In the genomic region with DNA sequence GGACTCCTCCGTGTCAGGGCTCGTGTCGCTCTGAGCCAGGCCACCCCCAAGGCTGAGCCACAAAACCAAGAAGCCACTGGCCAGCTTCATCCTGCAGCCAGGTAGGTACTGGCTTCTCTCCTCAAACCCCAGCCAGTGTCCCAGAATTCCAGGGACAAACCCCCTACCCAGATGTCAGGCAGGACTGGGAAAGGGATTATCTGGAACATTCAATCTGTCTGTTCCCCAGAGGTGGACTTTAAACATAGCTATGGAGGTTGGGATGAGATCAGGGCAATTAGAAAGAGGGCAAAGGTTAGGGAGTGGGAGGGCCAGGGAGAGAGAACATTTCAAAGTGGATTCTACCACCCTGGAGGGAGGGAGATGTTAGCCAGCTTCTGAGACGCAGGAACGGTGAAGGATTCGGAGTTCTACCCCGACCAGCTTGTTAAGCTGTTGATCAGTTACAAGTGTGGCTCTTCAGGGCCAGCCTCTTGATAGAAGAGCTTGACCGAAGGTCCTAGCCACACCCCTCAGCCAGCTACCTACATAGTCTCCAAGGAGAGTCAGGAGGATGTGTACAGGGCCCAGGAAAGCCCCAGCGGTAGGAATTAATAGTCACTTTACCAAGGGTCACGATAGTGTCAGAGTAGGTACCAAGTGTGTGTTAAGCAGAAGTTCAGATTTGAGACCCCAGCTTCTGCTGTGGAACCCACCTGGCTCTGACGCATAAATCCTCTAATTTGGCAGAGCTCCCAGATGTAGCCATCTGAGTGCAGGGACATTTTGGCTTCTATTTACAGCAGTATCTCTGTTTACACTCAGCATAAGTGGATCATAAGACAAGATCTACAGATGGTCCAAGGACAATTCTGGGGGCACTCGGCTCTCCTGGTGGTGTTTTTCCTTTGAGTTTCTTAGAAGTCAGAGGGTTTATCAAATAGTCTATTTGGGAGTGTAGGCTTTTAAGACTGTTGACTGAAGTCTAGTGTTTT, we compare ENCODE assay signal across 16 cellular contexts. TPM values are rescaled to one million over a fixed set of nuclear protein-coding genes. Genes with fewer than 3 reads are reported as not detected.
DNase-seq lines count a peak whose midpoint lies in the region; ATAC-seq, FAIRE-seq and TF ChIP-seq lines count a peak whose summit lies in the region.
"Had no signal": no experiment of that assay in that cellular context is flagged by ENCODE, and none has a peak within 500 bp of the region (broad histone marks: within the 10 kb centered on the region; RNA-seq: fewer than 3 reads in every experiment).

TSS of gene PLA2G12B (minus strand) at position 211 of the 974 bp plus-strand sequence. CDS start at position 90, 121 bp downstream.

- H3K27me3 Mint-ChIP-seq in activated CD4-positive, alpha-beta T cell treated with anti-CD3 and anti-CD28 coated beads, Interleukin-2, amount 10 ng/mL, durations not matched to agents 24 days and 14 days: peaks cover 12% of the 10 kb centered on the region

- POLR2A ChIA-PET in Panc1 (lab: Charles Lee): no interaction called here

- H3K4me1 Mint-ChIP-seq in activated CD4-positive, alpha-beta T cell treated with anti-CD3 and anti-CD28 coated beads, Interleukin-2, amount 10 ng/mL, durations not matched to agents 24 days and 14 days: no peaks in the 10 kb centered on the region

- no peaks in the 10 kb centered on the region for H3K36me3 ChIP-seq in Panc1 (ENCODE audit: control insufficient read depth, insufficient read depth, low read length)
- H3K36me3 ChIP-seq in upper lobe of right lung: no peaks in the 10 kb centered on the region

- no peak within 1 kb of the TSS for H3K27ac ChIP-seq in Panc1 (ENCODE audit: low read length)
- H3K27ac ChIP-seq in upper lobe of right lung: no peak within 1 kb of the TSS

- TF ChIP-seq CTCF in Panc1 (IDR thresholded peaks at IDR 0.05): no peak
- no peak for TF ChIP-seq CTCF in upper lobe of right lung (IDR thresholded peaks at IDR 0.05)
- no peak for TF ChIP-seq CTCF in D721Med (IDR thresholded peaks at IDR 0.05; ENCODE audit: insufficient read depth, missing control alignments)

- no peaks in the 10 kb centered on the region for H3K9me3 ChIP-seq in Panc1 (ENCODE audit: control insufficient read depth, insufficient read depth, low read depth, low read length)
- no peaks in the 10 kb centered on the region for H3K9me3 ChIP-seq in upper lobe of right lung

- intact Hi-C loops in activated CD4-positive, alpha-beta T cell treated with anti-CD3 and anti-CD28 coated beads, Interleukin-2, amount 10 ng/mL, durations not matched to agents 24 days and 14 days (cut with micrococcal nuclease): no loop called here
- intact Hi-C loops in Panc1 (cut with micrococcal nuclease; ENCODE audit: unreplicated experiment) (no loop called here), left colon (cut with DNase I, micrococcal nuclease) (no loop called here), upper lobe of right lung (cut with DNase I) (no loop called here)

- no peak within 1 kb of the TSS for H3K27ac Mint-ChIP-seq in activated CD4-positive, alpha-beta T cell treated with anti-CD3 and anti-CD28 coated beads, Interleukin-2, amount 10 ng/mL, durations not matched to agents 24 days and 14 days
- H3K27ac Mint-ChIP-seq: activated T-helper 1 cell treated with anti-CD3 and anti-CD28 coated beads, Interleukin-12 subunit alpha, Interleukin-12 subunit beta, Interleukin-2, Interleukin-4 antibody, amounts not matched to agents 30 ng/mL and 10 ng/mL and 1 ng/mL, durations not matched to agents 14 hours and 24 hours and 36 hours; natural killer cell treated with Interleukin-12 subunit alpha and Interleukin-12 subunit beta and Interleukin-15 and Interleukin-18, amount 100 ng/mL, for 72 hours had no signal

- H3K36me3 Mint-ChIP-seq in activated CD4-positive, alpha-beta T cell treated with anti-CD3 and anti-CD28 coated beads, Interleukin-2, amount 10 ng/mL, durations not matched to agents 24 days and 14 days (ENCODE audit: low read depth): no peaks in the 10 kb centered on the region
- H3K36me3 Mint-ChIP-seq: natural killer cell treated with Interleukin-12 subunit alpha and Interleukin-12 subunit beta and Interleukin-15 and Interleukin-18, amount 100 ng/mL, for 72 hours had no signal

- no peak within 1 kb of the TSS for H3K4me3 ChIP-seq in Panc1 (ENCODE audit: low read depth in 2 of 2, low read length in 2 of 2)
- H3K4me3 ChIP-seq in upper lobe of right lung: no peak within 1 kb of the TSS

- H3K9me3 Mint-ChIP-seq in activated CD4-positive, alpha-beta T cell treated with anti-CD3 and anti-CD28 coated beads, Interleukin-2, amount 10 ng/mL, durations not matched to agents 24 days and 14 days: no peaks in the 10 kb centered on the region
- H3K9me3 Mint-ChIP-seq: activated T-helper 1 cell treated with anti-CD3 and anti-CD28 coated beads, Interleukin-12 subunit alpha, Interleukin-12 subunit beta, Interleukin-2, Interleukin-4 antibody, amounts not matched to agents 30 ng/mL and 10 ng/mL and 1 ng/mL, durations not matched to agents 14 hours and 24 hours and 36 hours; natural killer cell treated with Interleukin-12 subunit alpha and Interleukin-12 subunit beta and Interleukin-15 and Interleukin-18, amount 100 ng/mL, for 72 hours had no signal

- CTCF ChIA-PET in Panc1 (lab: Charles Lee): interaction anchor here (0.6 kb wide), 1 partner anchor 612 kb away, joined by 3 read pairs; no protein-coding TSS in a partner anchor

- DNase-seq in activated CD4-positive, alpha-beta T cell treated with anti-CD3 and anti-CD28 coated beads, Interleukin-2, amount 10 ng/mL, durations not matched to agents 24 days and 14 days: peak; percentile 45
- DNase-seq in activated CD4-positive, alpha-beta T cell treated with anti-CD3 and anti-CD28 coated beads, Interleukin-2, amount 50 U/mL, for 1 hour: no peak
- DNase-seq in Panc1 (ENCODE audit: low read depth, low spot score): no peak
- peak; percentile 59 to 66 for DNase-seq in left colon
- no peak for DNase-seq in upper lobe of right lung
- no peak for DNase-seq in OCI-M1 (lab: John Stamatoyannopoulos, UW)
- no peak for DNase-seq in Kasumi-1 (lab: John Stamatoyannopoulos, UW)
- DNase-seq in D721Med (ENCODE audit: insufficient read length, low spot score): no peak
- DNase-seq: activated CD4-positive, CD25-positive, alpha-beta regulatory T cell; stimulated activated CD4-positive, alpha-beta T cell treated with anti-CD3 and anti-CD28 coated beads, Interleukin-1b, Interleukin-23, amount 100 ng/mL, for 48 hours; stimulated activated naive CD4-positive, alpha-beta T cell had no signal

- ATAC-seq in Panc1 (peak; percentile 71), left colon (peak; percentile 90), upper lobe of right lung (peak; percentile 94)
- ATAC-seq: natural killer cell treated with Interleukin-12 subunit alpha and Interleukin-12 subunit beta and Interleukin-15 and Interleukin-18, amount 100 ng/mL, for 72 hours had no signal

- FAIRE-seq in D721Med (lab: Jason Lieb, UNC): no peak
- FAIRE-seq: A204.1, RCC 7860 had no signal

- H3K4me3 Mint-ChIP-seq in activated CD4-positive, alpha-beta T cell treated with anti-CD3 and anti-CD28 coated beads, Interleukin-2, amount 10 ng/mL, durations not matched to agents 24 days and 14 days: no peak within 1 kb of the TSS
- H3K4me3 Mint-ChIP-seq: activated T-helper 1 cell treated with anti-CD3 and anti-CD28 coated beads, Interleukin-12 subunit alpha, Interleukin-12 subunit beta, Interleukin-2, Interleukin-4 antibody, amounts not matched to agents 30 ng/mL and 10 ng/mL and 1 ng/mL, durations not matched to agents 14 hours and 24 hours and 36 hours; natural killer cell treated with Interleukin-12 subunit alpha and Interleukin-12 subunit beta and Interleukin-15 and Interleukin-18, amount 100 ng/mL, for 72 hours had no signal

- in situ Hi-C loops in Panc1 (cut with HindIII; ENCODE audit: low pct_unique_long_range_greater_than_20kb, low sequenced_read_pairs): no loop called here

- H3K27me3 ChIP-seq in Panc1 (ENCODE audit: control insufficient read depth, insufficient read depth, low read length): peaks cover under 1% of the 10 kb centered on the region; the same call in 1 of the 2 replicates
- H3K27me3 ChIP-seq in upper lobe of right lung: no peaks in the 10 kb centered on the region

- no peaks in the 10 kb centered on the region for H3K4me1 ChIP-seq in Panc1 (ENCODE audit: control insufficient read depth, insufficient read depth, low read length)
- no peaks in the 10 kb centered on the region for H3K4me1 ChIP-seq in upper lobe of right lung

- no TSS peak for BruUV-seq in Panc1 (replicated peaks; lab: Mats Ljungman, UMichigan)

RNA-seq across cellular contexts. Expression of gene PLA2G12B, which starts in this region (rescaled TPM):
- total RNA-seq in activated CD4-positive, alpha-beta T cell treated with anti-CD3 and anti-CD28 coated beads, Interleukin-2, amount 10 ng/mL, durations not matched to agents 24 days and 14 days: not detected in 2 replicates
- total RNA-seq in Panc1 (2021; ENCODE audit: unreplicated experiment) (not detected), left colon (10 to 100 TPM in 1 of 2 donors, 1 to 10 TPM in 1; 5.1 to 29.5 TPM), upper lobe of right lung (1.2 TPM)
- polyA plus RNA-seq in Panc1 (2012; ENCODE audit: insufficient read length): not detected
- total RNA-seq: activated T-helper 1 cell treated with anti-CD3 and anti-CD28 coated beads, Interleukin-12 subunit alpha, Interleukin-12 subunit beta, Interleukin-2, Interleukin-4 antibody, amounts not matched to agents 30 ng/mL and 10 ng/mL and 1 ng/mL, durations not matched to agents 14 hours and 24 hours and 36 hours; natural killer cell treated with Interleukin-12 subunit alpha and Interleukin-12 subunit beta and Interleukin-15 and Interleukin-18, amount 100 ng/mL, for 72 hours had no signal
- polyA plus RNA-seq: esophagus had no signal

Comparison
In these comparisons a context has a peak if more than half of its experiments do, and no peak if none do; other contexts are left out.
1. Peak in DNase-seq in activated CD4-positive, alpha-beta T cell treated with anti-CD3 and anti-CD28 coated beads, Interleukin-2, amount 10 ng/mL, durations not matched to agents 24 days and 14 days; RNA of the gene not detected or under 1 TPM.
2. Peak in ATAC-seq in Panc1; RNA of the gene not detected or under 1 TPM.
3. DNase-seq: peak in left colon (2 of 2); none in activated CD4-positive, alpha-beta T cell treated with anti-CD3 and anti-CD28 coated beads, Interleukin-2, amount 50 U/mL, for 1 hour (single experiment), Panc1 (single experiment), upper lobe of right lung (single experiment), OCI-M1 (single experiment), Kasumi-1 (0 of 2) and D721Med (single experiment).
4. Peak in every context shown above with its lines, with median percentiles within 50 percentile points of each other: ATAC-seq.